In the genomic region with DNA sequence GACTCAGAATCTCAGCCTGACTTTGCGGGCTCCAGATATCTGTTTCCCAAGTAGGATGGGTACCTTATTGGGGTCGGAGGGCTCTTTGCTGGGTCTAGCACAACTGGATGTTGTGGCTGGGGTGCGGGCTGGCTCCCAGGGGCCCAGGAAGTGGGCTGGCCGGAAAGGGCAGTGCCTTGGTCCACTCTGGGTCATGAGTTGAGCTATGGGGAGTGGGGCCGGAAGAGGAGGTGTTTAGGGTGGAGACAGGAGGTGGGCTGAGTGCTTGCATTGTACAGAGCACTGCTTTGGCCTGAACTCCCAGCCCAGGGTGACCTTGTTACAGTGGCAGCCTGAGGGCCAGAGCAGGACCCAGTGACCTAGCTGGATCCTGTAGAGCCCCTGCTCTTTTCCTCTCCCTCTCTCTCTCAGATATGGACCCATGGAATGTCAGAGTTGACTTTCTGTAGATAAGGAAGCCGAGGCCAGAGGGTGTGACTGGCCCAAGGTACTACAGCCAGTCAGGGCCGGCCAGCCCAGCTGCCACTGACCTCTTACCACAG, we compare ENCODE assay signal across 10 cellular contexts. TPM values are rescaled to one million over a fixed set of nuclear protein-coding genes. Genes with fewer than 3 reads are reported as not detected.
DNase-seq lines count a peak whose midpoint lies in the region; ATAC-seq, FAIRE-seq and TF ChIP-seq lines count a peak whose summit lies in the region.
"Had no signal": no experiment of that assay in that cellular context is flagged by ENCODE, and none has a peak within 500 bp of the region (broad histone marks: within the 10 kb centered on the region; RNA-seq: fewer than 3 reads in every experiment).

No MANE protein-coding gene starts in this region.

- no peaks in the 10 kb centered on the region for H3K9me1 ChIP-seq in keratinocyte (ENCODE audit: control insufficient read depth, extremely low read depth, insufficient read depth, low read length)

- H3K9me2 ChIP-seq in MM.1S (replicated peaks; ENCODE audit: insufficient read depth, low read length) = no peaks in the 10 kb centered on the region

- DNase-seq in MM.1S = no peak
- DNase-seq in astrocyte (ENCODE audit: low read depth) = no peak
- DNase-seq in keratinocyte (ENCODE audit: low read depth, low spot score) = no peak
- DNase-seq in erythroblast (lab: John Stamatoyannopoulos, UW) = no peak

- no peaks in the 10 kb centered on the region for H3K27me3 Mint-ChIP-seq in astrocyte (ENCODE audit: low read depth, unreplicated experiment)

- no peak overlapping the region; the same call in 1 of the 2 replicates for H3K4me3 ChIP-seq in MM.1S (ENCODE audit: low read length)
- peak overlapping the region; percentile 83 for H3K4me3 ChIP-seq in astrocyte (ENCODE audit: insufficient read depth, low read depth, low read length)
- peak overlapping the region; percentile 72 to 96 (median 93) for H3K4me3 ChIP-seq in keratinocyte (ENCODE audit: control insufficient read depth in 2 of 3, extremely low read depth in 1 of 3, insufficient read depth in 2 of 3, low read depth in 1 of 3, low read length in 3 of 3)

- H3K4me1 ChIP-seq in MM.1S (ENCODE audit: low read length) (no peaks in the 10 kb centered on the region), astrocyte (ENCODE audit: insufficient read depth, low read length) (peaks cover 65% of the 10 kb centered on the region), keratinocyte (ENCODE audit: control insufficient read depth, extremely low read depth, insufficient read depth, low read length) (peaks cover 74% of the 10 kb centered on the region)

- FAIRE-seq in astrocyte (lab: Jason Lieb, UNC) (no peak), keratinocyte (lab: Jason Lieb, UNC) (no peak)

- H3K9me3 Mint-ChIP-seq in astrocyte (ENCODE audit: unreplicated experiment) = peaks cover 5% of the 10 kb centered on the region

- H3K4me2 ChIP-seq in MM.1S (ENCODE audit: low read depth, low read length) = peak overlapping the region; percentile 49
- H3K4me2 ChIP-seq in astrocyte (ENCODE audit: low read length) = peak overlapping the region; percentile 95
- H3K4me2 ChIP-seq in keratinocyte (ENCODE audit: control insufficient read depth, extremely low read depth, insufficient read depth, low read depth, low read length) = peak overlapping the region; percentile 50

- peaks cover 13% of the 10 kb centered on the region for H3K36me3 Mint-ChIP-seq in astrocyte (ENCODE audit: low read depth, unreplicated experiment)

- H4K20me1 ChIP-seq in MM.1S (ENCODE audit: insufficient read depth, low read length) = no peaks in the 10 kb centered on the region; the same call in 1 of the 2 replicates
- peaks cover 36% of the 10 kb centered on the region for H4K20me1 ChIP-seq in astrocyte (ENCODE audit: insufficient read depth, low read length)
- H4K20me1 ChIP-seq in keratinocyte (ENCODE audit: control insufficient read depth, extremely low read depth, insufficient read depth, low read length) = no peaks in the 10 kb centered on the region

- dilution Hi-C loops in keratinocyte (cut with MboI; ENCODE audit: extremely low pct_ligation_motif_present, low sequenced_read_pairs) = no loop called here

- H3K27ac ChIP-seq in MM.1S (ENCODE audit: low read length) (no peak overlapping the region), astrocyte (ENCODE audit: low read depth, low read length) (peak overlapping the region; percentile 99), keratinocyte (ENCODE audit: control insufficient read depth, insufficient read depth, low read length) (peak overlapping the region; percentile 44), temporal lobe (ENCODE audit: low read depth, low read length) (peak overlapping the region; percentile 92)

- H2AFZ ChIP-seq in MM.1S (ENCODE audit: low read length) (peak overlapping the region; percentile 31; the same call in 1 of the 2 replicates), astrocyte (ENCODE audit: low read depth, low read length) (no peak overlapping the region), keratinocyte (ENCODE audit: control insufficient read depth, low read length) (peak overlapping the region; percentile 60)

- no peaks in the 10 kb centered on the region for H3F3A ChIP-seq in MM.1S (ENCODE audit: insufficient read depth, low read length)

- H3K4me1 Mint-ChIP-seq in astrocyte (ENCODE audit: low read depth, unreplicated experiment) = peaks cover 71% of the 10 kb centered on the region

- no peak for TF ChIP-seq CTCF in MM.1S (IDR thresholded peaks at IDR 0.05; ENCODE audit: low read length)
- TF ChIP-seq CTCF in astrocyte (IDR thresholded peaks at IDR 0.05; ENCODE audit: insufficient read depth, low read depth, low read length) = no peak
- no peak for TF ChIP-seq CTCF in keratinocyte (optimal IDR thresholded peaks at IDR 0.05 in 1 of 3, IDR thresholded peaks at IDR 0.05 in 1 of 3, conservative IDR thresholded peaks at IDR 0.05 in 1 of 3; ENCODE audit: extremely low read depth in 1 of 3, insufficient read depth in 2 of 3, low read length in 3 of 3)

- peak overlapping the region; percentile 95 for H3K27ac Mint-ChIP-seq in astrocyte (ENCODE audit: unreplicated experiment)

- no peaks in the 10 kb centered on the region for H3K36me3 ChIP-seq in MM.1S (replicated peaks; ENCODE audit: insufficient read depth, low read length)
- H3K36me3 ChIP-seq in astrocyte (ENCODE audit: insufficient read depth, low read length) = peaks cover 17% of the 10 kb centered on the region
- H3K36me3 ChIP-seq in keratinocyte (ENCODE audit: control insufficient read depth in 2 of 2, extremely low read depth in 1 of 2, insufficient read depth in 2 of 2, low read length in 2 of 2) = peaks cover 0 to under 1% of the 10 kb centered on the region in 2 experiments

- no peak overlapping the region for H3K9ac ChIP-seq in MM.1S (ENCODE audit: low read length)
- peak overlapping the region; percentile 93 for H3K9ac ChIP-seq in astrocyte (ENCODE audit: low read length)
- peak overlapping the region; percentile 29 for H3K9ac ChIP-seq in keratinocyte (ENCODE audit: control insufficient read depth, extremely low read depth, insufficient read depth, low read length)

- H3K9me3 ChIP-seq in MM.1S (replicated peaks; ENCODE audit: insufficient read depth, low read length) (no peaks in the 10 kb centered on the region), astrocyte (ENCODE audit: insufficient read depth, low read depth, low read length) (no peaks in the 10 kb centered on the region), keratinocyte (ENCODE audit: control insufficient read depth, low read depth, low read length) (no peaks in the 10 kb centered on the region)

- H3K79me2 ChIP-seq in MM.1S (ENCODE audit: low read length) = no peaks in the 10 kb centered on the region
- peaks cover 52% of the 10 kb centered on the region for H3K79me2 ChIP-seq in astrocyte (ENCODE audit: insufficient read depth, low read length)
- peaks cover 9% of the 10 kb centered on the region for H3K79me2 ChIP-seq in keratinocyte (ENCODE audit: control insufficient read depth, insufficient read depth, low read length)

- H3K27me3 ChIP-seq in MM.1S (replicated peaks; ENCODE audit: insufficient read depth, low read length) (peaks cover 15% of the 10 kb centered on the region), astrocyte (ENCODE audit: insufficient read depth, low read length) (no peaks in the 10 kb centered on the region), keratinocyte (ENCODE audit: control insufficient read depth, extremely low read depth, insufficient read depth, low read length) (no peaks in the 10 kb centered on the region)

- no peak for ATAC-seq in HG02973 (IDR thresholded peaks at IDR 0.05; ENCODE audit: unreplicated experiment)
- ATAC-seq in HG03469 (IDR thresholded peaks at IDR 0.05; ENCODE audit: unreplicated experiment) = no peak
- ATAC-seq in GM21515 (IDR thresholded peaks at IDR 0.05; ENCODE audit: unreplicated experiment) = no peak

- TF ChIP-seq POLR2A in erythroblast (IDR thresholded peaks at IDR 0.05; ENCODE audit: low read length) = no peak

- peak overlapping the region; percentile 96 for H3K4me3 Mint-ChIP-seq in astrocyte (ENCODE audit: unreplicated experiment)

RNA-seq across cellular contexts. Expression of a gene that starts 13.2 kb away (rescaled TPM):
- 179 and 194 TPM in 2 replicates for total RNA-seq in astrocyte
- 35.0 to 46.8 TPM (median 38.4 TPM) in 3 replicates for polyA plus RNA-seq in keratinocyte
- polyA plus RNA-seq in keratinocyte (2011; ENCODE audit: low read depth) = 7.3 TPM
- polyA plus RNA-seq in keratinocyte (2011; cell fraction: cytosol; rRNA removed) = 22.1 and 33.7 TPM in 2 replicates
- polyA plus RNA-seq in keratinocyte (2011; cell fraction: nucleus; rRNA removed) = 84.3 and 109 TPM in 2 replicates
- polyA plus RNA-seq in keratinocyte (2012; ENCODE audit: low replicate concordance) = 9.4 and 52.0 TPM in 2 replicates
- 61.9 to 100.0 TPM (median 61.9 TPM) in 3 replicates for polyA minus RNA-seq in keratinocyte
- 73.3 TPM for polyA minus RNA-seq in keratinocyte (2011; cell fraction: cytosol; rRNA and poly(A)+ RNA removed)
- 59.3 and 72.3 TPM in 2 replicates for polyA minus RNA-seq in keratinocyte (2011; cell fraction: nucleus; rRNA and poly(A)+ RNA removed)
- total RNA-seq in temporal lobe = 57.0 TPM

RNA-seq across cellular contexts. Expression of a gene that starts 48.4 kb away (rescaled TPM):
- total RNA-seq in astrocyte = 255 and 289 TPM in 2 replicates
- 121 to 216 TPM (median 150 TPM) in 3 replicates for polyA plus RNA-seq in keratinocyte
- 77.9 TPM for polyA plus RNA-seq in keratinocyte (2011; ENCODE audit: low read depth)
- polyA plus RNA-seq in keratinocyte (2011; cell fraction: cytosol; rRNA removed) = 127 and 260 TPM in 2 replicates
- polyA plus RNA-seq in keratinocyte (2011; cell fraction: nucleus; rRNA removed) = 159 and 176 TPM in 2 replicates
- polyA plus RNA-seq in keratinocyte (2012; ENCODE audit: low replicate concordance) = 65.9 and 120 TPM in 2 replicates
- 63.8 to 140 TPM (median 118 TPM) in 3 replicates for polyA minus RNA-seq in keratinocyte
- polyA minus RNA-seq in keratinocyte (2011; cell fraction: cytosol; rRNA and poly(A)+ RNA removed) = 101 TPM
- polyA minus RNA-seq in keratinocyte (2011; cell fraction: nucleus; rRNA and poly(A)+ RNA removed) = 49.7 and 81.6 TPM in 2 replicates
- 67.9 TPM for total RNA-seq in temporal lobe

RNA-seq across cellular contexts. Expression of a gene that starts 54.9 kb away (rescaled TPM):
- 14.0 and 16.5 TPM in 2 replicates for total RNA-seq in astrocyte
- 31.2 to 34.9 TPM (median 32.9 TPM) in 3 replicates for polyA plus RNA-seq in keratinocyte
- 27.7 TPM for polyA plus RNA-seq in keratinocyte (2011; ENCODE audit: low read depth)
- 27.1 and 43.5 TPM in 2 replicates for polyA plus RNA-seq in keratinocyte (2011; cell fraction: cytosol; rRNA removed)
- polyA plus RNA-seq in keratinocyte (2011; cell fraction: nucleus; rRNA removed) = 36.1 and 37.4 TPM in 2 replicates
- 14.1 and 17.4 TPM in 2 replicates for polyA plus RNA-seq in keratinocyte (2012; ENCODE audit: low replicate concordance)
- 24.6 to 32.6 TPM (median 29.2 TPM) in 3 replicates for polyA minus RNA-seq in keratinocyte
- polyA minus RNA-seq in keratinocyte (2011; cell fraction: cytosol; rRNA and poly(A)+ RNA removed) = 16.7 TPM
- polyA minus RNA-seq in keratinocyte (2011; cell fraction: nucleus; rRNA and poly(A)+ RNA removed) = 7.8 and 13.3 TPM in 2 replicates
- total RNA-seq in temporal lobe = 31.7 TPM

RNA-seq across cellular contexts. Expression of a gene that starts 58.9 kb away (rescaled TPM):
- total RNA-seq in astrocyte (not detected in 2 replicates), temporal lobe (not detected)
- polyA plus RNA-seq in keratinocyte = not detected in 3 replicates
- polyA plus RNA-seq in keratinocyte (2011; ENCODE audit: low read depth) = not detected
- not detected in 2 replicates for polyA plus RNA-seq in keratinocyte (2011; cell fraction: cytosol; rRNA removed)
- not detected in 2 replicates for polyA plus RNA-seq in keratinocyte (2011; cell fraction: nucleus; rRNA removed)
- polyA plus RNA-seq in keratinocyte (2012; ENCODE audit: low replicate concordance) = 0.03 and 0.08 TPM in 2 replicates
- not detected in 3 replicates for polyA minus RNA-seq in keratinocyte
- not detected for polyA minus RNA-seq in keratinocyte (2011; cell fraction: cytosol; rRNA and poly(A)+ RNA removed)
- polyA minus RNA-seq in keratinocyte (2011; cell fraction: nucleus; rRNA and poly(A)+ RNA removed) = not detected in 2 replicates
- total RNA-seq: LHCN-M2, myocyte had no signal
